ENCODE assay signal across 14 cellular contexts in genomic region chr9:109975574-109976327, GRCh38.
DNase-seq lines count a peak whose midpoint lies in the region; ATAC-seq, FAIRE-seq and TF ChIP-seq lines count a peak whose summit lies in the region.
"Had no signal": no experiment of that assay in that cellular context is flagged by ENCODE, and none has a peak within 500 bp of the region (broad histone marks: within the 10 kb centered on the region; RNA-seq: fewer than 3 reads in every experiment).

No MANE protein-coding gene starts in this region.

- intact Hi-C loops in activated naive CD4-positive, alpha-beta T cell treated with anti-CD3 and anti-CD28 coated beads for 36 hours (cut with micrococcal nuclease) = loop anchor here (2.0 to 10.0 kb wide), 2 partner anchors 561 to 857 kb away; partner anchors contain the start of gene TMEM245

- H3K27me3 Mint-ChIP-seq in activated naive CD4-positive, alpha-beta T cell treated with anti-CD3 and anti-CD28 coated beads for 36 hours (ENCODE audit: low read depth) = no peaks in the 10 kb centered on the region

- no peak for FAIRE-seq in urothelium cell line (lab: Jason Lieb, UNC)
- FAIRE-seq: frontal cortex had no signal

- TF ChIP-seq CTCF in astrocyte of the spinal cord (IDR thresholded peaks at IDR 0.05; ENCODE audit: low read depth, low read length) = no peak

- in situ Hi-C loops in astrocyte of the spinal cord (cut with HindIII; ENCODE audit: low sequenced_read_pairs) = no loop called here

- H3K9me3 Mint-ChIP-seq in activated naive CD4-positive, alpha-beta T cell treated with anti-CD3 and anti-CD28 coated beads for 36 hours = no peaks in the 10 kb centered on the region

- H3K4me3 ChIP-seq in astrocyte of the spinal cord (ENCODE audit: low read depth, low read length) (no peak overlapping the region), skeletal muscle cell (ENCODE audit: low read depth, low read length) (no peak overlapping the region)
- H3K4me3 ChIP-seq: body of pancreas, transverse colon had no signal

- peaks cover 70% of the 10 kb centered on the region for H3K4me1 Mint-ChIP-seq in activated naive CD4-positive, alpha-beta T cell treated with anti-CD3 and anti-CD28 coated beads for 36 hours (ENCODE audit: low read depth)

- peak; percentile 35 for DNase-seq in activated naive CD4-positive, alpha-beta T cell treated with anti-CD3 and anti-CD28 coated beads for 36 hours
- no peak for DNase-seq in activated naive CD4-positive, alpha-beta T cell (lab: John Stamatoyannopoulos, UW)
- DNase-seq in HCEC 1CT (peak; percentile 17), astrocyte of the spinal cord (ENCODE audit: low read depth, low spot score) (peak; percentile 90), skeletal muscle cell (ENCODE audit: low read depth) (peak; percentile 39), urothelium cell line (ENCODE audit: low spot score) (no peak)
- no peak for DNase-seq in activated effector memory CD4-positive, alpha-beta T cell treated with anti-CD3 and anti-CD28 coated beads, Interleukin-2, amount 50 U/mL, for 16 hours
- DNase-seq: body of pancreas, midbrain, NCI-H2107, SIG-M5, transverse colon had no signal

- no peak for ATAC-seq in GM19452 (IDR thresholded peaks at IDR 0.05; ENCODE audit: unreplicated experiment)
- ATAC-seq: body of pancreas had no signal

- no peaks in the 10 kb centered on the region for H3K36me3 Mint-ChIP-seq in activated naive CD4-positive, alpha-beta T cell treated with anti-CD3 and anti-CD28 coated beads for 36 hours (ENCODE audit: low read depth)

- H3K27ac Mint-ChIP-seq in activated naive CD4-positive, alpha-beta T cell treated with anti-CD3 and anti-CD28 coated beads for 36 hours = peak overlapping the region; percentile 82

- CTCF ChIA-PET in activated naive CD4-positive, alpha-beta T cell treated with anti-CD3 and anti-CD28 coated beads for 36 hours (lab: Charles Lee) = interaction anchor here (0.6 to 1.7 kb wide), 4 partner anchors 11 to 505 kb away, joined by 3 to 7 read pairs (median 4); no protein-coding TSS in a partner anchor

- no peak overlapping the region for H3K4me3 Mint-ChIP-seq in activated naive CD4-positive, alpha-beta T cell treated with anti-CD3 and anti-CD28 coated beads for 36 hours

Comparison
In these comparisons a context has a peak if more than half of its experiments do, and no peak if none do; other contexts are left out.
1. DNase-seq: peak in activated naive CD4-positive, alpha-beta T cell treated with anti-CD3 and anti-CD28 coated beads for 36 hours (single experiment), HCEC 1CT (single experiment), astrocyte of the spinal cord (single experiment) and skeletal muscle cell (single experiment); none in activated naive CD4-positive, alpha-beta T cell (0 of 4), activated effector memory CD4-positive, alpha-beta T cell treated with anti-CD3 and anti-CD28 coated beads, Interleukin-2, amount 50 U/mL, for 16 hours (single experiment) and urothelium cell line (single experiment).